8 cellular contexts compared by ENCODE assay signal in genomic region chr14:31927348-31927826, GRCh38.
DNase-seq lines count a peak whose midpoint lies in the region; ATAC-seq and TF ChIP-seq lines count a peak whose summit lies in the region.

No MANE protein-coding gene starts in this region.

- peak overlapping the region; percentile 54 for H3K27ac Mint-ChIP-seq in activated naive CD4-positive, alpha-beta T cell treated with anti-CD3 and anti-CD28 coated beads for 36 hours

- H3K27ac ChIP-seq in body of pancreas (peak overlapping the region in 2 of 4 donors; percentile 15 to 43), substantia nigra (ENCODE audit: low read depth, low read length, poor library complexity, severe bottlenecking) (peak overlapping the region; percentile 8), WERI-Rb-1 (no peak overlapping the region)

- H3K36me3 ChIP-seq in body of pancreas (replicated peaks in 1 of 2; ENCODE audit: insufficient read depth in 1 of 2, low read depth in 2 of 2) (no peaks in the 10 kb centered on the region), kidney epithelial cell (ENCODE audit: control insufficient read depth, insufficient read depth, low read length) (no peaks in the 10 kb centered on the region), WERI-Rb-1 (no peaks in the 10 kb centered on the region)

- TF ChIP-seq CTCF in body of pancreas (IDR thresholded peaks at IDR 0.05): no peak
- TF ChIP-seq CTCF in kidney epithelial cell (IDR thresholded peaks at IDR 0.05; ENCODE audit: insufficient read depth, low read length, poor library complexity, severe bottlenecking): no peak
- no peak for TF ChIP-seq CTCF in WERI-Rb-1 (IDR thresholded peaks at IDR 0.05; ENCODE audit: low read depth, low read length)

- no peaks in the 10 kb centered on the region for H3K9me3 ChIP-seq in body of pancreas
- no peaks in the 10 kb centered on the region for H3K9me3 ChIP-seq in WERI-Rb-1 (ENCODE audit: severe bottlenecking)

- no peaks in the 10 kb centered on the region for H3K9me3 Mint-ChIP-seq in activated naive CD4-positive, alpha-beta T cell treated with anti-CD3 and anti-CD28 coated beads for 36 hours

- no peaks in the 10 kb centered on the region for H3K36me3 Mint-ChIP-seq in activated naive CD4-positive, alpha-beta T cell treated with anti-CD3 and anti-CD28 coated beads for 36 hours (ENCODE audit: low read depth)

- ATAC-seq in body of pancreas (peak; percentile 42), GM18907 (IDR thresholded peaks at IDR 0.05; ENCODE audit: unreplicated experiment) (no peak)

- 53% methylated on average over 6 of the region's 6 CpGs for WGBS in body of pancreas, 2 donors

- TF ChIP-seq POLR2A in body of pancreas (IDR thresholded peaks at IDR 0.05): no peak

- H3K4me1 Mint-ChIP-seq in activated naive CD4-positive, alpha-beta T cell treated with anti-CD3 and anti-CD28 coated beads for 36 hours (ENCODE audit: low read depth): peaks cover 21% of the 10 kb centered on the region

- H3K4me3 ChIP-seq in body of pancreas (no peak overlapping the region), kidney epithelial cell (ENCODE audit: low read depth, low read length) (no peak overlapping the region), WERI-Rb-1 (ENCODE audit: low read depth, low read length) (no peak overlapping the region)

- no peaks in the 10 kb centered on the region for H3K27me3 Mint-ChIP-seq in activated naive CD4-positive, alpha-beta T cell treated with anti-CD3 and anti-CD28 coated beads for 36 hours (ENCODE audit: low read depth)

- peaks cover 6% of the 10 kb centered on the region for H3K4me1 ChIP-seq in body of pancreas

- CTCF ChIA-PET in activated naive CD4-positive, alpha-beta T cell treated with anti-CD3 and anti-CD28 coated beads for 36 hours (lab: Charles Lee): interaction anchor here (0.6 to 7.5 kb wide), 17 partner anchors 9 to 469 kb away, joined by 3 to 80 read pairs (median 4); no protein-coding TSS in a partner anchor

- H3K4me3 Mint-ChIP-seq in activated naive CD4-positive, alpha-beta T cell treated with anti-CD3 and anti-CD28 coated beads for 36 hours: no peak overlapping the region

- peak; percentile 55 for DNase-seq in activated naive CD4-positive, alpha-beta T cell treated with anti-CD3 and anti-CD28 coated beads for 36 hours
- no peak for DNase-seq in activated naive CD4-positive, alpha-beta T cell treated with Interleukin-2 at 50 U/mL for 16 hours
- DNase-seq in body of pancreas (no peak), kidney epithelial cell (ENCODE audit: low read depth) (peak; percentile 95), substantia nigra (lab: John Stamatoyannopoulos, UW) (peak in 12 of 49 donors; percentile 6 to 45 (median 12)), WERI-Rb-1 (no peak), NK-92 (lab: John Stamatoyannopoulos, UW; ENCODE audit: unreplicated experiment) (no peak)

- no peaks in the 10 kb centered on the region for H3K27me3 ChIP-seq in body of pancreas
- no peaks in the 10 kb centered on the region for H3K27me3 ChIP-seq in kidney epithelial cell (ENCODE audit: control insufficient read depth, insufficient read depth, low read length)
- H3K27me3 ChIP-seq in WERI-Rb-1 (ENCODE audit: insufficient read depth, low read depth, severe bottlenecking): no peaks in the 10 kb centered on the region

- intact Hi-C loops in activated naive CD4-positive, alpha-beta T cell treated with anti-CD3 and anti-CD28 coated beads for 36 hours (cut with micrococcal nuclease): loop anchor here (1.0 to 10.0 kb wide), 8 partner anchors 10 to 633 kb away; partner anchors contain the start of genes NUBPL and RNU6-8
- intact Hi-C loops in body of pancreas (cut with DNase I): loop anchor here (10.0 kb wide), 1 partner anchor 327 kb away; no protein-coding TSS in a partner anchor

Comparison
In these comparisons a context has a peak if more than half of its experiments do, and no peak if none do; other contexts are left out.
1. DNase-seq: peak in activated naive CD4-positive, alpha-beta T cell treated with anti-CD3 and anti-CD28 coated beads for 36 hours (single experiment) and kidney epithelial cell (single experiment); none in activated naive CD4-positive, alpha-beta T cell treated with Interleukin-2 at 50 U/mL for 16 hours (single experiment), body of pancreas (0 of 4), WERI-Rb-1 (single experiment) and NK-92 (single experiment).